ENCODE assay signal across 1 cellular context in genomic region chr10:70590663-70591416, GRCh38.
TF ChIP-seq lines count a peak whose summit lies in the region.

No MANE protein-coding gene starts in this region.

TF ChIP-seq in K562, 482 proteins besides CTCF, POLR2A, EP300 and RAD21 (continued from another document):
- TF ChIP-seq CTCFL (IDR thresholded peaks at IDR 0.05; ENCODE audit: borderline replicate concordance, insufficient read depth, low read depth, low read length, poor library complexity, severe bottlenecking) (no peak), PML (IDR thresholded peaks at IDR 0.05; ENCODE audit: low read length) (no peak), RBM34 (IDR thresholded peaks at IDR 0.05; ENCODE audit: borderline replicate concordance, insufficient read depth, low read length) (no peak), HNRNPLL (IDR thresholded peaks at IDR 0.05; ENCODE audit: low read depth, low read length, poor library complexity, severe bottlenecking) (no peak), ZNF778 (CRISPR knock-in tag; IDR thresholded peaks at IDR 0.05) (no peak), GABPB1 (CRISPR knock-in tag; IDR thresholded peaks at IDR 0.05) (no peak), KLF1 (tag; IDR thresholded peaks at IDR 0.05) (peak; percentile 78; the same call in 1 of the 2 replicates), ZNF324 (CRISPR knock-in tag; IDR thresholded peaks at IDR 0.05) (peak; percentile 84), MITF (IDR thresholded peaks at IDR 0.05) (no peak), NFE2 (IDR thresholded peaks at IDR 0.05; ENCODE audit: low read depth) (no peak; the same call in 1 of the 2 replicates), ATF2 (CRISPR knock-in tag; IDR thresholded peaks at IDR 0.05) (no peak), TAF15 (IDR thresholded peaks at IDR 0.05; ENCODE audit: low read depth, low read length) (no peak), ZNF311 (CRISPR knock-in tag; IDR thresholded peaks at IDR 0.05) (peak; percentile 98), MXD1 (CRISPR knock-in tag; IDR thresholded peaks at IDR 0.05; ENCODE audit: borderline replicate concordance, poor library complexity, severe bottlenecking) (no peak), FOXA3 (CRISPR knock-in tag; conservative IDR thresholded peaks at IDR 0.05 in 1 of 2, IDR thresholded peaks at IDR 0.05 in 1 of 2) (0 out of 4 replicates have a peak, but pooled peaks of 1 of the 2 experiments have one; percentile 9), ZNF395 (CRISPR knock-in tag; IDR thresholded peaks at IDR 0.05) (peak; percentile 99), CC2D1A (IDR thresholded peaks at IDR 0.05) (no peak), CBX5 (IDR thresholded peaks at IDR 0.05; ENCODE audit: borderline replicate concordance, low read depth) (no peak), SIN3B (IDR thresholded peaks at IDR 0.05; ENCODE audit: low read depth) (no peak), HMG20A (CRISPR knock-in tag; conservative IDR thresholded peaks at IDR 0.05) (peak; percentile 84; the same call in 1 of the 2 replicates), ZFPM2 (CRISPR knock-in tag; IDR thresholded peaks at IDR 0.05) (peak; percentile 94), ZKSCAN3 (CRISPR knock-in tag; IDR thresholded peaks at IDR 0.05) (peak; percentile 82), ZNF551 (CRISPR knock-in tag; IDR thresholded peaks at IDR 0.05) (peak; percentile 74; the same call in 1 of the 2 replicates), TAF1 (IDR thresholded peaks at IDR 0.05; ENCODE audit: control insufficient read depth, extremely low read depth, insufficient read depth, low read length, severe bottlenecking) (no peak), BDP1 (IDR thresholded peaks at IDR 0.05; ENCODE audit: insufficient read depth, insufficient read length) (no peak), PHF8 (IDR thresholded peaks at IDR 0.05; ENCODE audit: borderline replicate concordance, low read length) (no peak)
